ENCODE assay signal across 6 cellular contexts in the genomic region with DNA sequence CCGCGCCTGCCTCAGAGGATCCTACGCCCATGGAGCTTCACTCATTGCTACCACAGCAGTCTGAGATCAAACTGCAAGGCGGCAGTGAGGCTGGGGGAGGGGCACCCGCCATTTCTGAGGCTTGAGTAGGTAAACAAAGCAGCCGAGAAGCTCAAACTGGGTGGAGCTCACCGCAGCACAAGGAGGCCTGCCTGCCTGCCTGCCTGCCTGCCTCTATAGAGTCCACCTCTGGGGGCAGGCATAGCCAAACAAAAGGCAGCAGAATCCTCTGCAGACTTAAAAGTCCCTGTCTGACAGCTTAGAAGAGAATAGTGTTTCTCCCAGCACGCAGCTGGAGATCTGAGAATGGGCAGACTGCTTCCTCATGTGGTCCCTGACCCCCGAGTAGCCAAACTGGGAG.
DNase-seq lines count a peak whose midpoint lies in the region; ATAC-seq, FAIRE-seq and TF ChIP-seq lines count a peak whose summit lies in the region.
"Not testable (repeated sequence)": the region's sequence is repeated elsewhere in the genome, so short reads cannot be mapped to it uniquely, and the experiment has no call there.

No MANE protein-coding gene starts in this region.

- TF ChIP-seq RAD21 in K562 (CRISPR knock-in tag; conservative IDR thresholded peaks at IDR 0.05 in 1 of 2, IDR thresholded peaks at IDR 0.05 in 1 of 2); HepG2 (CRISPR knock-in tag; IDR thresholded peaks at IDR 0.05): not testable (repeated sequence)

- H3K27ac Mint-ChIP-seq in endodermal cell: not testable (repeated sequence)

- TF ChIP-seq EP300 in K562 (IDR thresholded peaks at IDR 0.05; ENCODE audit: low read length); HepG2 (IDR thresholded peaks at IDR 0.05; ENCODE audit: low read depth in 2 of 2, low read length in 2 of 2); HepG2 (CRISPR knock-in tag; IDR thresholded peaks at IDR 0.05; ENCODE audit: borderline replicate concordance): not testable (repeated sequence)

- H3K9me1 ChIP-seq in K562 (ENCODE audit: control insufficient read depth, insufficient read depth, low read length): not testable (repeated sequence)

- intact Hi-C loops in K562 (cut with micrococcal nuclease); HepG2 (cut with micrococcal nuclease; ENCODE audit: unreplicated experiment): not testable (repeated sequence)

- TF ChIP-seq POLR2A in K562 (conservative IDR thresholded peaks at IDR 0.05); HepG2 (IDR thresholded peaks at IDR 0.05; ENCODE audit: insufficient read depth in 1 of 2, low read depth in 2 of 2, low read length in 2 of 2): not testable (repeated sequence)

- POLR2A ChIA-PET in K562 (lab: Yijun Ruan, JAX): interaction anchor here (1.3 kb wide), 1 partner anchor 17 kb away, joined by 5 read pairs; no protein-coding TSS in a partner anchor
- POLR2A ChIA-PET in HepG2 (lab: Yijun Ruan, JAX): interaction anchor here (1.0 kb wide), 1 partner anchor 11 kb away, joined by 3 read pairs; no protein-coding TSS in a partner anchor

- ATAC-seq in K562 (peak; percentile 72), HepG2 (peak; percentile 79)

- not testable (repeated sequence) for H3K4me3 Mint-ChIP-seq in endodermal cell

- not testable (repeated sequence) for H3K4me1 Mint-ChIP-seq in endodermal cell

- not testable (repeated sequence) for H3K27me3 ChIP-seq in WERI-Rb-1 (ENCODE audit: insufficient read depth, low read depth, severe bottlenecking); K562 (ENCODE audit: control insufficient read depth in 2 of 2, insufficient read depth in 2 of 2, low read length in 2 of 2); endodermal cell (ENCODE audit: control insufficient read depth, insufficient read depth, low read length, poor library complexity, severe bottlenecking); HepG2 (ENCODE audit: control insufficient read depth in 1 of 2, insufficient read depth in 2 of 2, low read length in 2 of 2)

- not testable (repeated sequence) for H4K20me1 ChIP-seq in K562 (replicated peaks; ENCODE audit: control insufficient read depth, insufficient read depth, low read length); HepG2 (ENCODE audit: insufficient read depth, low read length)

- H3K9me3 Mint-ChIP-seq in endodermal cell: peaks cover 45% of the 10 kb centered on the region

- not testable (repeated sequence) for H3K9ac ChIP-seq in K562 (ENCODE audit: insufficient read depth in 1 of 2, low read depth in 2 of 2, low read length in 2 of 2); endodermal cell (ENCODE audit: extremely low read depth, low read length, poor library complexity, severe bottlenecking); HepG2 (ENCODE audit: insufficient read depth, low read depth, low read length)

- not testable (repeated sequence) for H3K4me1 ChIP-seq in K562 (replicated peaks in 1 of 2; ENCODE audit: control insufficient read depth in 2 of 2, insufficient read depth in 2 of 2, low read length in 2 of 2); endodermal cell (ENCODE audit: control insufficient read depth, insufficient read depth, low read length); HepG2 (ENCODE audit: insufficient read depth, low read length)

- H3K36me3 Mint-ChIP-seq in endodermal cell (ENCODE audit: low read depth): peaks cover 85% of the 10 kb centered on the region

- H3K79me2 ChIP-seq in K562 (ENCODE audit: control insufficient read depth, insufficient read depth, low read length); HepG2 (ENCODE audit: insufficient read depth, low read length): not testable (repeated sequence)

- 70% methylated on average over 9 of the region's 9 CpGs for WGBS in K562 (ENCODE audit: insufficient coverage, low coverage, missing lambda C conversion rate)
- 84 to 89% methylated on average over 7 to 9 of the region's 9 CpGs for WGBS in endodermal cell (ENCODE audit: insufficient coverage in 1 of 2, insufficient read length in 1 of 2), 2 experiments
- 79% methylated on average over 9 of the region's 9 CpGs for WGBS in HepG2 (ENCODE audit: low lambda C conversion rate)

- not testable (repeated sequence) for FAIRE-seq in K562 (lab: Jason Lieb, UNC); HepG2 (lab: Jason Lieb, UNC)

- not testable (repeated sequence) for H3K9me3 ChIP-seq in WERI-Rb-1 (ENCODE audit: severe bottlenecking); K562 (replicated peaks; ENCODE audit: control insufficient read depth, insufficient read depth, low read depth, low read length); endodermal cell (ENCODE audit: control insufficient read depth, low read length); HepG2 (ENCODE audit: low read length)

- not testable (repeated sequence) for BruUV-seq in K562 (replicated peaks; lab: Mats Ljungman, UMichigan); HepG2 (replicated peaks; lab: Mats Ljungman, UMichigan)

- CTCF ChIA-PET in K562 (lab: Yijun Ruan, JAX; ENCODE audit: low intra/inter-chr PET ratio); HepG2 (lab: Yijun Ruan, JAX; ENCODE audit: low intra/inter-chr PET ratio, low total read pairs): not testable (repeated sequence)

- not testable (repeated sequence) for H2AFZ ChIP-seq in K562 (ENCODE audit: low read depth, low read length); HepG2 (ENCODE audit: low read length)

- not testable (repeated sequence) for H3K4me3 ChIP-seq in WERI-Rb-1 (ENCODE audit: low read depth, low read length); K562; endodermal cell (ENCODE audit: low read length); HepG2 (replicated peaks in 1 of 3; ENCODE audit: insufficient read depth in 1 of 3, low read depth in 2 of 3, low read length in 3 of 3)

- H3K36me3 ChIP-seq in WERI-Rb-1: peaks cover 29% of the 10 kb centered on the region
- H3K36me3 ChIP-seq in K562 (ENCODE audit: control insufficient read depth, insufficient read depth, low read length): peaks cover 34% of the 10 kb centered on the region; the same call in 2 of the 3 replicates
- peaks cover 43% of the 10 kb centered on the region for H3K36me3 ChIP-seq in endodermal cell (ENCODE audit: control insufficient read depth, insufficient read depth, low read length)
- H3K36me3 ChIP-seq in HepG2 (replicated peaks in 1 of 2; ENCODE audit: control insufficient read depth in 1 of 2, insufficient read depth in 2 of 2, low read length in 2 of 2): peaks cover 21 to 46% of the 10 kb centered on the region in 2 experiments

- not testable (repeated sequence) for H3K27me3 Mint-ChIP-seq in endodermal cell (ENCODE audit: insufficient read depth)

- in situ Hi-C loops in K562 (cut with MboI); HepG2 (cut with HindIII; ENCODE audit: extremely low pct_ligation_motif_present, low pct_unique_long_range_greater_than_20kb): not testable (repeated sequence)

- H3K27ac ChIP-seq in WERI-Rb-1; K562 (ENCODE audit: extremely low read depth, low read depth, low read length); endodermal cell (ENCODE audit: low read depth, low read length); HepG2 (ENCODE audit: extremely low read length, insufficient read depth, low read length): not testable (repeated sequence)

- TF ChIP-seq CTCF in WERI-Rb-1 (IDR thresholded peaks at IDR 0.05; ENCODE audit: low read depth, low read length); K562 (IDR thresholded peaks at IDR 0.05 in 2 of 3, conservative IDR thresholded peaks at IDR 0.05 in 1 of 3; ENCODE audit: insufficient read depth in 2 of 3, low read depth in 1 of 3, low read length in 3 of 3); endodermal cell (conservative IDR thresholded peaks at IDR 0.05); HepG2 (CRISPR knock-in tag; IDR thresholded peaks at IDR 0.05): not testable (repeated sequence)

- not testable (repeated sequence) for H3K4me2 ChIP-seq in K562 (ENCODE audit: insufficient read depth, low read length); HepG2 (ENCODE audit: low read depth, low read length)

- DNase-seq in ELF-1 (ENCODE audit: low read depth, low spot score) (peak; percentile 5), WERI-Rb-1 (peak; percentile 27), endodermal cell (peak; percentile 35), islet precursor cell (peak; percentile 9)
- not testable (repeated sequence) for DNase-seq in K562 (ENCODE audit: extremely low read depth in 1 of 4, low spot score in 3 of 4); HepG2 (ENCODE audit: low spot score)

TF ChIP-seq in HepG2, 621 proteins besides CTCF, POLR2A, EP300 and RAD21 (continues in another document):
- peak; percentile 75; the same call in 1 of the 2 replicates for TF ChIP-seq ZBTB33 (CRISPR knock-in tag; IDR thresholded peaks at IDR 0.05)
